1 cellular context compared by ENCODE assay signal in genomic region chr15:57457726-57458125, GRCh38.
TF ChIP-seq lines count a peak whose summit lies in the region.

No MANE protein-coding gene starts in this region.

TF ChIP-seq in GM23338, 12 proteins besides CTCF, POLR2A, EP300 and RAD21 (continued from another document):
- TF ChIP-seq ZNF462 (CRISPR knock-in tag; IDR thresholded peaks at IDR 0.05) (no peak), JUNB (IDR thresholded peaks at IDR 0.05; ENCODE audit: unreplicated experiment) (no peak)
TF ChIP-seq in GM23338: peak in this region for 0.
